9 cellular contexts compared by ENCODE assay signal in the genomic region with DNA sequence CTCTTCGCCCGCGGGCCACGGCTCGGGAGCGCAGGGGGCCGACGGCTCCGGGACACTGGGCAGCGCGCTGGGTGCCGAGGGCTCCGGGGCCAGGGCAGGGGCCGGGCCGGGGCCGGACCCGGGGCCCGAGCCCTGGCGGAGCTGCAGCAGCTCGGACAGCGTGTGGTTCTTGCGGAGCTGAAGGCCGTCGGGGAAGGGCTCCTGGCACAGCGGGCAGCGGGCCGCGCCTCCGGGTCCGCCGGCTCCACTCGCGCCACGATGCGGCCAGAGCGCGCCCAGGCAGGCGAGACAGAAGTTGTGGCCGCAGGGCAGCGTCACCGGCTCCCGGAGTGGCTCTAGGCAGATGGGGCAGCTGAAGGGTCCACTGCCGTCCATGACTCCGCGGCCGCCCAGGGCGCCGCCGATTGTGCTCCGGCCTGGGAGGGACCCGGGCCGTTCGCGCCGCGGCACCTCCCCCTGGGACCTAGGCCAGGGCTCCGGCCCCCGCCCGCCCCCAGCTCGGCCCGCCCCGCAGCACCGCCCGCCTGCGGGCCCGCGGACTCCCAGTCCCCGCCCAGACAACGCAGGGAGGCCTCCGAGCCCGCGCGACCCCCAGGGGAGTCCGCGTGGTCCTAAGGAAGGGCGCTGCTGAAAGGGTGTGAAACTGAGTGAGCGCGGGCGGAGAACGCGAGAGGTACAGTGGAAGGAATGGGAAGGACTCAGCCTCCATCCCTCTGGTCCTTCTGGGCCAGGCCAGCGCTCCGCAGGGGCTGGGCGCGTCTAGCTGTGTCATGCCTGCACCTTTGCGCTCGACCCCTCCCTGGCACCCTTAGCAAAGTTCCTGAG. TPM values are rescaled to one million over a fixed set of nuclear protein-coding genes. Genes with fewer than 3 reads are reported as not detected.
A peak's percentile ranks its signal among the peaks of the same experiment; 100 is the strongest.
DNase-seq lines count a peak whose midpoint lies in the region; ATAC-seq and TF ChIP-seq lines count a peak whose summit lies in the region.
"Had no signal": no experiment of that assay in that cellular context is flagged by ENCODE, and none has a peak within 500 bp of the region (broad histone marks: within the 10 kb centered on the region; RNA-seq: fewer than 3 reads in every experiment).

A gene with protein sequence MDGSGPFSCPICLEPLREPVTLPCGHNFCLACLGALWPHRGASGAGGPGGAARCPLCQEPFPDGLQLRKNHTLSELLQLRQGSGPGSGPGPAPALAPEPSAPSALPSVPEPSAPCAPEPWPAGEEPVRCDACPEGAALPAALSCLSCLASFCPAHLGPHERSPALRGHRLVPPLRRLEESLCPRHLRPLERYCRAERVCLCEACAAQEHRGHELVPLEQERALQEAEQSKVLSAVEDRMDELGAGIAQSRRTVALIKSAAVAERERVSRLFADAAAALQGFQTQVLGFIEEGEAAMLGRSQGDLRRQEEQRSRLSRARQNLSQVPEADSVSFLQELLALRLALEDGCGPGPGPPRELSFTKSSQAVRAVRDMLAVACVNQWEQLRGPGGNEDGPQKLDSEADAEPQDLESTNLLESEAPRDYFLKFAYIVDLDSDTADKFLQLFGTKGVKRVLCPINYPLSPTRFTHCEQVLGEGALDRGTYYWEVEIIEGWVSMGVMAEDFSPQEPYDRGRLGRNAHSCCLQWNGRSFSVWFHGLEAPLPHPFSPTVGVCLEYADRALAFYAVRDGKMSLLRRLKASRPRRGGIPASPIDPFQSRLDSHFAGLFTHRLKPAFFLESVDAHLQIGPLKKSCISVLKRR (minus strand): TSS at position 408 of the 825 bp plus-strand sequence. CDS start 33 bp downstream, at position 375.

- peaks cover 42% of the 10 kb centered on the region for H3K4me1 ChIP-seq in CD4-positive, CD25-positive, alpha-beta regulatory T cell (ENCODE audit: control insufficient read depth, insufficient read depth, low read length, poor library complexity, severe bottlenecking)
- peaks cover 41% of the 10 kb centered on the region for H3K4me1 ChIP-seq in effector memory CD4-positive, alpha-beta T cell (ENCODE audit: control insufficient read depth, insufficient read depth, low read length, poor library complexity, severe bottlenecking)
- H3K4me1 ChIP-seq in lower lobe of right lung: peaks cover 48% of the 10 kb centered on the region

- no peak for DNase-seq in CD4-positive, CD25-positive, alpha-beta regulatory T cell
- peak; percentile 41 for DNase-seq in HCEC 1CT
- peak; percentile 44 for DNase-seq in SHP77 treated with DMSO at 0.1 percent for 48 hours (lab: John Stamatoyannopoulos, UW)
- no peak for DNase-seq in effector memory CD4-positive, alpha-beta T cell
- DNase-seq in lower lobe of right lung: peak; percentile 73
- peak; percentile 41 for DNase-seq in stromal cell of bone marrow (ENCODE audit: low read depth)
- no peak for DNase-seq in SKM-1 (lab: John Stamatoyannopoulos, UW; ENCODE audit: unreplicated experiment)

- no peaks in the 10 kb centered on the region for H3K36me3 Mint-ChIP-seq in CD4-positive, CD25-positive, alpha-beta regulatory T cell

- intact Hi-C loops in lower lobe of right lung (cut with DNase I): no loop called here

- H3K4me1 Mint-ChIP-seq in CD4-positive, CD25-positive, alpha-beta regulatory T cell: peaks cover 0 to 46% (median 13%) of the 10 kb centered on the region in 4 donors

- H3K4me3 ChIP-seq in CD4-positive, CD25-positive, alpha-beta regulatory T cell (ENCODE audit: low read depth, low read length): peak within 1 kb of the TSS; percentile 62
- H3K4me3 ChIP-seq in effector memory CD4-positive, alpha-beta T cell (ENCODE audit: insufficient read depth, low read depth, low read length, poor library complexity, severe bottlenecking): peak within 1 kb of the TSS; percentile 61
- peak within 1 kb of the TSS; percentile 67 for H3K4me3 ChIP-seq in lower lobe of right lung
- H3K4me3 ChIP-seq: SK-N-MC had no signal

- peak within 1 kb of the TSS; percentile 86 to 96 (median 90) for H3K4me3 Mint-ChIP-seq in CD4-positive, CD25-positive, alpha-beta regulatory T cell

- H3K27me3 ChIP-seq in CD4-positive, CD25-positive, alpha-beta regulatory T cell (ENCODE audit: control insufficient read depth, insufficient read depth, low read length): no peaks in the 10 kb centered on the region
- H3K27me3 ChIP-seq in effector memory CD4-positive, alpha-beta T cell (replicated peaks; ENCODE audit: control insufficient read depth, insufficient read depth, low read length, poor library complexity, severe bottlenecking): no peaks in the 10 kb centered on the region
- H3K27me3 ChIP-seq in lower lobe of right lung (ENCODE audit: low read depth): no peaks in the 10 kb centered on the region

- no peaks in the 10 kb centered on the region for H3K9me3 ChIP-seq in CD4-positive, CD25-positive, alpha-beta regulatory T cell (ENCODE audit: control insufficient read depth in 2 of 2, low read length in 2 of 2)
- H3K9me3 ChIP-seq in effector memory CD4-positive, alpha-beta T cell (ENCODE audit: control insufficient read depth, low read length): no peaks in the 10 kb centered on the region
- H3K9me3 ChIP-seq in lower lobe of right lung: no peaks in the 10 kb centered on the region

- H3K27ac ChIP-seq in CD4-positive, CD25-positive, alpha-beta regulatory T cell (ENCODE audit: insufficient read depth, low read length, poor library complexity, severe bottlenecking): peak within 1 kb of the TSS; percentile 75
- peak within 1 kb of the TSS; percentile 74 for H3K27ac ChIP-seq in effector memory CD4-positive, alpha-beta T cell (ENCODE audit: insufficient read depth, low read length, poor library complexity, severe bottlenecking)
- peak within 1 kb of the TSS; percentile 93 for H3K27ac ChIP-seq in lower lobe of right lung
- H3K27ac ChIP-seq: SK-N-MC had no signal

- peak within 1 kb of the TSS; percentile 89 to 97 (median 95) for H3K27ac Mint-ChIP-seq in CD4-positive, CD25-positive, alpha-beta regulatory T cell

- H3K9me3 Mint-ChIP-seq in CD4-positive, CD25-positive, alpha-beta regulatory T cell: no peaks in the 10 kb centered on the region

- no peak for ATAC-seq in CD4-positive, CD25-positive, alpha-beta regulatory T cell (ENCODE audit: low read depth in 2 of 2)
- ATAC-seq in lower lobe of right lung (peak; percentile 58 to 63), HG03432 (IDR thresholded peaks at IDR 0.05; ENCODE audit: unreplicated experiment) (no peak)

- peaks cover 5% of the 10 kb centered on the region for H3K36me3 ChIP-seq in CD4-positive, CD25-positive, alpha-beta regulatory T cell (ENCODE audit: control insufficient read depth, insufficient read depth, low read length)
- H3K36me3 ChIP-seq in effector memory CD4-positive, alpha-beta T cell (ENCODE audit: control insufficient read depth, insufficient read depth, low read length): peaks cover 9% of the 10 kb centered on the region
- peaks cover 25% of the 10 kb centered on the region for H3K36me3 ChIP-seq in lower lobe of right lung

- H3K27me3 Mint-ChIP-seq in CD4-positive, CD25-positive, alpha-beta regulatory T cell: peaks cover 12% of the 10 kb centered on the region

- no peak for TF ChIP-seq CTCF in lower lobe of right lung (IDR thresholded peaks at IDR 0.05)

RNA-seq across cellular contexts. Expression of the gene that starts here (rescaled TPM):
- 3.6 TPM for total RNA-seq in CD4-positive, CD25-positive, alpha-beta regulatory T cell
- 10 to 100 TPM in 3 of 4 donors, 1 to 10 TPM in 1; 8.7 to 16.6 (median 15.8) TPM for polyA plus RNA-seq in CD4-positive, CD25-positive, alpha-beta regulatory T cell
- 21.0 TPM for total RNA-seq in lower lobe of right lung

Comparison
In these comparisons a context has a peak if more than half of its experiments do, and no peak if none do; other contexts are left out.
1. ATAC-seq: peak in lower lobe of right lung (2 of 2); none in CD4-positive, CD25-positive, alpha-beta regulatory T cell (0 of 2) and HG03432 (single experiment).
2. DNase-seq: peak in HCEC 1CT (single experiment), SHP77 treated with DMSO at 0.1 percent for 48 hours (single experiment), lower lobe of right lung (single experiment) and stromal cell of bone marrow (single experiment); none in CD4-positive, CD25-positive, alpha-beta regulatory T cell (0 of 3), effector memory CD4-positive, alpha-beta T cell (0 of 3) and SKM-1 (single experiment).
3. Peak in every context shown above with its lines, with median percentiles within 50 percentile points of each other: H3K27ac ChIP-seq and H3K4me3 ChIP-seq.